35 cellular contexts compared by ENCODE assay signal in genomic region chr16:57229079-57229478, GRCh38. TPM values are rescaled to one million over a fixed set of nuclear protein-coding genes. Genes with fewer than 3 reads are reported as not detected.
"Had no signal": no experiment of that assay in that cellular context is flagged by ENCODE, and none has a peak within 500 bp of the region (broad histone marks: within the 10 kb centered on the region; RNA-seq: fewer than 3 reads in every experiment).

No MANE protein-coding gene starts in this region.

- H3K4me3 ChIP-seq: MG63 had no signal

- H3K4me2 ChIP-seq: KMS-11 had no signal

- H3K27me3 ChIP-seq: MG63 had no signal

- DNase-seq: Karpas-422, Kasumi-1, KG1, MG63, MM.1S, MV-4-11, NCI-H1048, NCI-H1092, NCI-H1092 treated with DMSO at 0.1 percent for 48 hours, NCI-H1105, NCI-H1105 treated with DMSO at 0.1 percent for 48 hours, NCI-H1417, NCI-H1417 treated with DMSO at 0.1 percent for 48 hours, NCI-H1436, NCI-H1436 treated with DMSO at 0.1 percent for 48 hours, NCI-H146, NCI-H1694, NCI-H1694 treated with DMSO at 0.1 percent for 48 hours, NCI-H187, NCI-H187 treated with DMSO at 0.1 percent for 48 hours, NCI-H1930, NCI-H2029, NCI-H2029 treated with DMSO at 0.1 percent for 48 hours, NCI-H2081, NCI-H2081 treated with DMSO at 0.1 percent for 48 hours, NCI-H2107, NCI-H2171, NCI-H2171 treated with DMSO at 0.1 percent for 48 hours, NCI-H2227 treated with DMSO at 0.1 percent for 48 hours, NCI-H226, NCI-H345, NCI-H446, NCI-H446 treated with DMSO at 0.1 percent for 48 hours had no signal

- H3K9me3 ChIP-seq: MG63 had no signal

- H3K9ac ChIP-seq: KMS-11 had no signal

- H3K27ac ChIP-seq: KMS-11 had no signal

RNA-seq across cellular contexts. Expression of gene PLLP, which starts 55.4 kb away (rescaled TPM):
- total RNA-seq: LHCN-M2 had no signal
